In the genomic region with DNA sequence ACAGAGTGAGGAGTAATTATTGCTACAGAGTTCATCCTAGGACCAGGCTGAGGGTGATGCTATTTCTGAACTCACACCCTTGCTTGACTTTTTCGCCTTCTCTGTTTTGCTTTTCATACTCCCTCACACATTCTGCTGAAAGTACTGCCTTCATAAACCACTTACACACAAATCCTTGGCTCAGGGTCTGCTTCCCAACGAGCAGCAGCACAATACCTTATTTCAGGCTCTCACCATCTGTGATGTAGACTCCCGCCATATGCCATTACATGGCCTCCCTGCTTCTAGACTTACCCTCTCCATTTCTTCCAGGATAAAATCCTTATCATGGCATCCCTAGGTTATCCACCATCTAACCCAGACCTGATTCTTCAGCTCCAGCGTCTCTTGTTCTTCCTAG, we compare ENCODE assay signal across 16 cellular contexts.
DNase-seq lines count a peak whose midpoint lies in the region.
"Had no signal": no experiment of that assay in that cellular context is flagged by ENCODE, and none has a peak within 500 bp of the region (broad histone marks: within the 10 kb centered on the region; RNA-seq: fewer than 3 reads in every experiment).

No MANE protein-coding gene starts in this region.

- H3K27ac Mint-ChIP-seq in activated T-helper 1 cell treated with anti-CD3 and anti-CD28 coated beads, Interleukin-12 subunit alpha, Interleukin-12 subunit beta, Interleukin-2, Interleukin-4 antibody, amounts not matched to agents 30 ng/mL and 10 ng/mL and 1 ng/mL, durations not matched to agents 14 hours and 24 hours and 36 hours = no peak overlapping the region
- H3K27ac Mint-ChIP-seq: CD4-positive, CD25-positive, alpha-beta regulatory T cell; CD8-positive, alpha-beta memory T cell; H9 had no signal

- H3K36me3 Mint-ChIP-seq in activated T-helper 1 cell treated with anti-CD3 and anti-CD28 coated beads, Interleukin-12 subunit alpha, Interleukin-12 subunit beta, Interleukin-2, Interleukin-4 antibody, amounts not matched to agents 30 ng/mL and 10 ng/mL and 1 ng/mL, durations not matched to agents 14 hours and 24 hours and 36 hours (ENCODE audit: low read depth) = no peaks in the 10 kb centered on the region
- H3K36me3 Mint-ChIP-seq: CD4-positive, CD25-positive, alpha-beta regulatory T cell; CD8-positive, alpha-beta memory T cell had no signal

- intact Hi-C loops in activated T-helper 1 cell treated with anti-CD3 and anti-CD28 coated beads, Interleukin-12 subunit alpha, Interleukin-12 subunit beta, Interleukin-2, Interleukin-4 antibody, amounts not matched to agents 30 ng/mL and 10 ng/mL and 1 ng/mL, durations not matched to agents 14 hours and 24 hours and 36 hours (cut with micrococcal nuclease) = no loop called here
- intact Hi-C loops in cardiac septum (cut with DNase I) = no loop called here

- H3K27me3 Mint-ChIP-seq in activated T-helper 1 cell treated with anti-CD3 and anti-CD28 coated beads, Interleukin-12 subunit alpha, Interleukin-12 subunit beta, Interleukin-2, Interleukin-4 antibody, amounts not matched to agents 30 ng/mL and 10 ng/mL and 1 ng/mL, durations not matched to agents 14 hours and 24 hours and 36 hours (ENCODE audit: insufficient read depth) = no peaks in the 10 kb centered on the region
- H3K27me3 Mint-ChIP-seq: CD4-positive, CD25-positive, alpha-beta regulatory T cell had no signal

- peaks cover 7% of the 10 kb centered on the region for H3K9me3 Mint-ChIP-seq in activated T-helper 1 cell treated with anti-CD3 and anti-CD28 coated beads, Interleukin-12 subunit alpha, Interleukin-12 subunit beta, Interleukin-2, Interleukin-4 antibody, amounts not matched to agents 30 ng/mL and 10 ng/mL and 1 ng/mL, durations not matched to agents 14 hours and 24 hours and 36 hours

- H3K4me1 Mint-ChIP-seq in activated T-helper 1 cell treated with anti-CD3 and anti-CD28 coated beads, Interleukin-12 subunit alpha, Interleukin-12 subunit beta, Interleukin-2, Interleukin-4 antibody, amounts not matched to agents 30 ng/mL and 10 ng/mL and 1 ng/mL, durations not matched to agents 14 hours and 24 hours and 36 hours (ENCODE audit: low read depth) = no peaks in the 10 kb centered on the region
- H3K4me1 Mint-ChIP-seq: CD4-positive, CD25-positive, alpha-beta regulatory T cell; CD8-positive, alpha-beta memory T cell had no signal

- H3K4me3 Mint-ChIP-seq in activated T-helper 1 cell treated with anti-CD3 and anti-CD28 coated beads, Interleukin-12 subunit alpha, Interleukin-12 subunit beta, Interleukin-2, Interleukin-4 antibody, amounts not matched to agents 30 ng/mL and 10 ng/mL and 1 ng/mL, durations not matched to agents 14 hours and 24 hours and 36 hours = no peak overlapping the region
- H3K4me3 Mint-ChIP-seq: CD4-positive, CD25-positive, alpha-beta regulatory T cell; CD8-positive, alpha-beta memory T cell; H9 had no signal

- peak; percentile 27 for DNase-seq in NCI-H2171 (lab: John Stamatoyannopoulos, UW)
- DNase-seq in NCI-H82 (lab: John Stamatoyannopoulos, UW) = peak; percentile 80
- DNase-seq in cerebellum (ENCODE audit: low spot score) = peak; percentile 7
- no peak for DNase-seq in activated CD4-positive, alpha-beta T cell treated with anti-CD3 and anti-CD28 coated beads, Interleukin-2, amount 50 U/mL, for 48 hours
- DNase-seq in HPDE6-E6E7 (ENCODE audit: extremely low spot score) = no peak
- DNase-seq in activated T-helper 1 cell treated with anti-CD3 and anti-CD28 coated beads, Interleukin-12 subunit alpha, Interleukin-12 subunit beta, Interleukin-2, Interleukin-4 antibody, amounts not matched to agents 30 ng/mL and 10 ng/mL and 1 ng/mL, durations not matched to agents 14 hours and 24 hours and 36 hours (ENCODE audit: low spot score) = no peak
- no peak for DNase-seq in cardiac septum (ENCODE audit: low spot score)
- DNase-seq: BE2C; CD4-positive, CD25-positive, alpha-beta regulatory T cell; CD8-positive, alpha-beta memory T cell; COR-L47; DMS 273 treated with DMSO at 0.1 percent for 48 hours; DMS53; DND-41; EL; H9 had no signal

Comparison
In these comparisons a context has a peak if more than half of its experiments do, and no peak if none do; other contexts are left out.
1. DNase-seq: peak in NCI-H2171 (single experiment), NCI-H82 (single experiment) and cerebellum (single experiment); none in activated CD4-positive, alpha-beta T cell treated with anti-CD3 and anti-CD28 coated beads, Interleukin-2, amount 50 U/mL, for 48 hours (0 of 2), HPDE6-E6E7 (single experiment), activated T-helper 1 cell treated with anti-CD3 and anti-CD28 coated beads, Interleukin-12 subunit alpha, Interleukin-12 subunit beta, Interleukin-2, Interleukin-4 antibody, amounts not matched to agents 30 ng/mL and 10 ng/mL and 1 ng/mL, durations not matched to agents 14 hours and 24 hours and 36 hours (single experiment) and cardiac septum (single experiment).